Comparison of ENCODE assay signal across 8 cellular contexts in the genomic region with DNA sequence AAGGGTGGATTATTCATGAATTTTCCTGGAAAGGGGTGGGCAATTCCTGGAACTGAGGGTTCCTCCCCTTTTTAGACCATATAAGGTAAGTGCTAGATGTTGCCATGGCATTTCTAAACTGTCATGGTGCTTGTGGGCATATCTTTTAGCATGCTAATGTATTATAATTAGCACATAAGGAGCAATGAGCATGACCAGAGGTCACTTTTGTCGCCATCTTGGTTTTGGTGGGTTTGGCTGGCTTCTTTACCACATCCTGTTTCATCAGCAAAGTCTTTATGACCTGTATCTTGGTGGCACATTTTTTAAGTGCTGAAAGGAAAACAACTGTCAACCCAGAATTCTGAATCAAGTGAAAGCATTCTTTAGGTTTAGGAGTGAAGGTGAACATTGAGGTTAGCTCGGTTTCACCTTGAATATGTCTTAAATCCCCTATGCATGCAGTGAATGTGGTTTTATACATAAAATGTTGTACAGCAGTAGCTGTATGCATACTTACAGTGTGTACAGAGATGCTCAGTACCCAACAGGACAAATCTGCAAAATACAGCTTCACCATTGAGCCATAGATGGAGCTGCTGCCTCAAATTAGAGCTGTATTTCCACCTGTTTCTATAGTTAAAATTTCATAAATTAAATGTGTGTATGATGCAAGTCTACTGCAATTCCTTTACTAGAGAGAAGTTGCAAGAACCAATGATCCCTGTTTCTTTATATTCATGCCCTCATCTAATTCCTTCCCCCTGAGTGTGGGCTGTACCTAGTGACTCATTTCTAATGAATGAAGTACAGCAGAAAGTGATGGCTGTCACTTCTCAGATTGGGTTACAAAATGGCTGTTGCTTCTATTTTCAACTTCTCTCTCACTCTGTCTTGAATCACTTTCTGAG. TPM values are rescaled to one million over a fixed set of nuclear protein-coding genes. Genes with fewer than 3 reads are reported as not detected.
DNase-seq lines count a peak whose midpoint lies in the region; ATAC-seq and TF ChIP-seq lines count a peak whose summit lies in the region.

No MANE protein-coding gene starts in this region.

- ATAC-seq in HG03108 (IDR thresholded peaks at IDR 0.05; ENCODE audit: unreplicated experiment) (no peak), HG03039 (IDR thresholded peaks at IDR 0.05; ENCODE audit: unreplicated experiment) (no peak)

- 74 to 84% (median 80%) methylated on average over 2 of the region's 2 CpGs for WGBS in ovary, 3 donors

- H3K36me3 ChIP-seq in brain microvascular endothelial cell (replicated peaks) (no peaks in the 10 kb centered on the region), ovary (no peaks in the 10 kb centered on the region)

- peaks cover 16% of the 10 kb centered on the region for H3K4me1 Mint-ChIP-seq in osteocyte (ENCODE audit: unreplicated experiment)

- H3K4me3 Mint-ChIP-seq in osteocyte (ENCODE audit: unreplicated experiment), result no peak overlapping the region

- intact Hi-C loops in ovary (cut with DNase I), result no loop called here

- DNase-seq in GM03348 (ENCODE audit: low spot score), result peak; percentile 71
- peak; percentile 6 for DNase-seq in NCI-H526 treated with DMSO at 0.1 percent for 48 hours (lab: John Stamatoyannopoulos, UW)
- DNase-seq in brain microvascular endothelial cell, result peak; percentile 96
- DNase-seq in osteocyte (ENCODE audit: extremely low spot score, unreplicated experiment), result no peak
- DNase-seq in ovary, result no peak
- DNase-seq in NCI-H1092 treated with DMSO at 0.1 percent for 48 hours (lab: John Stamatoyannopoulos, UW), result no peak

- no peak for TF ChIP-seq POLR2A in ovary (IDR thresholded peaks at IDR 0.05)

- no peaks in the 10 kb centered on the region for H3K4me1 ChIP-seq in ovary (ENCODE audit: insufficient read depth)

- in situ Hi-C loops in brain microvascular endothelial cell (cut with HindIII; ENCODE audit: low pct_ligation_motif_present, low sequenced_read_pairs), result no loop called here

- H3K9me3 Mint-ChIP-seq in osteocyte (ENCODE audit: unreplicated experiment), result no peaks in the 10 kb centered on the region

- peak overlapping the region; percentile 95 for H3K27ac ChIP-seq in brain microvascular endothelial cell
- H3K27ac ChIP-seq in ovary, result no peak overlapping the region

- H3K4me3 ChIP-seq in brain microvascular endothelial cell (ENCODE audit: low read depth, low read length), result no peak overlapping the region
- H3K4me3 ChIP-seq in ovary, result no peak overlapping the region

- H3K27me3 ChIP-seq in brain microvascular endothelial cell (replicated peaks), result no peaks in the 10 kb centered on the region
- H3K27me3 ChIP-seq in ovary, result no peaks in the 10 kb centered on the region

- peak overlapping the region; percentile 79 for H3K27ac Mint-ChIP-seq in osteocyte (ENCODE audit: unreplicated experiment)

- H3K36me3 Mint-ChIP-seq in osteocyte (ENCODE audit: unreplicated experiment), result no peaks in the 10 kb centered on the region

- TF ChIP-seq CTCF in brain microvascular endothelial cell (IDR thresholded peaks at IDR 0.05; ENCODE audit: low read depth, low read length, missing control alignments) (peak; percentile 41), osteocyte (IDR thresholded peaks at IDR 0.05) (peak; percentile 53), ovary (IDR thresholded peaks at IDR 0.05) (no peak)

- H3K27me3 Mint-ChIP-seq in osteocyte (ENCODE audit: unreplicated experiment), result peaks cover 1% of the 10 kb centered on the region

- H3K9me3 ChIP-seq in ovary, result no peaks in the 10 kb centered on the region

- TF ChIP-seq EP300 in ovary (IDR thresholded peaks at IDR 0.05), result no peak

RNA-seq across cellular contexts. Expression of a gene that starts 25.3 kb away (rescaled TPM):
- total RNA-seq in osteocyte (not detected in 2 replicates), ovary (under 1 TPM in 1 of 7 donors, not detected in 6; 0.57 TPM)
- polyA plus RNA-seq in ovary, result not detected

RNA-seq across cellular contexts. Expression of a gene that starts 55.6 kb away (rescaled TPM):
- total RNA-seq in osteocyte (29.2 and 31.4 TPM in 2 replicates), ovary (10 to 100 TPM; 18.8 to 26.6 (median 22.5) TPM)
- 10 to 100 TPM; 14.0 to 33.9 TPM for polyA plus RNA-seq in ovary

RNA-seq across cellular contexts. Expression of a gene that starts 58.6 kb away (rescaled TPM):
- total RNA-seq in osteocyte (not detected in 2 replicates), ovary (under 1 TPM in 1 of 7 donors, not detected in 6; 0.60 TPM)
- not detected for polyA plus RNA-seq in ovary

Comparison
In these comparisons a context has a peak if more than half of its experiments do, and no peak if none do; other contexts are left out.
1. DNase-seq: peak in GM03348 (single experiment), NCI-H526 treated with DMSO at 0.1 percent for 48 hours (single experiment) and brain microvascular endothelial cell (single experiment); none in osteocyte (single experiment), ovary (0 of 5) and NCI-H1092 treated with DMSO at 0.1 percent for 48 hours (single experiment).
2. CTCF ChIP-seq: peak in brain microvascular endothelial cell (single experiment) and osteocyte (single experiment); none in ovary (0 of 3).